In the genomic region with DNA sequence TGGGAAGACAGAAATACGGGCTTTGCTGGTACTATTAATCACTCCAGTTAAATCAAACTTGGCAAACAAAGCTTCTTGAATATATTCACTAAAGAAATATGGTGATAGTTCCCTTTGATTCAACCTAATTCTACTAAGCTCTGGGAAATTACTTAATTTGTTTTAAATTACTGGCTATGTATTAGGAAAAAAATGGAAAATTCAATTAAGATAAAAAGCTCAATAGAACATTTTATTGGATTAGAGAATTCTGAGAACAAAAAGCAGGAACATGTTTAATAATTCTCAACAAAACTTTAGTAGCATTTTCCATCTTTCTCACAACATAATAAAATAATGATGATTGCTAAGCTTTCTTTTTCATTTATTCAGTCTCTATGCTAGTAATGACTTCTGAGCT, we compare ENCODE assay signal across 1 cellular context.
TF ChIP-seq lines count a peak whose summit lies in the region.

No MANE protein-coding gene starts in this region.

TF ChIP-seq in SK-N-SH treated with all-trans-retinoic acid at 6 μM for 48 hours, 23 proteins besides CTCF, POLR2A, EP300 and RAD21 (continued from another document):
- no peak for TF ChIP-seq POU6F1 (CRISPR knock-in tag; IDR thresholded peaks at IDR 0.05; ENCODE audit: borderline replicate concordance, low read depth)
- peak; percentile 79 for TF ChIP-seq ISL1 (CRISPR knock-in tag; IDR thresholded peaks at IDR 0.05)
- TF ChIP-seq TOX (CRISPR knock-in tag; IDR thresholded peaks at IDR 0.05; ENCODE audit: borderline replicate concordance), result no peak
- TF ChIP-seq ZNF70 (CRISPR knock-in tag; IDR thresholded peaks at IDR 0.05), result no peak
TF ChIP-seq in SK-N-SH treated with all-trans-retinoic acid at 6 μM for 48 hours: peak in this region for 5.
